In genomic region chr7:159061674-159062212, GRCh38 we compare ENCODE assay signal across 23 cellular contexts.
DNase-seq lines count a peak whose midpoint lies in the region; ATAC-seq, FAIRE-seq and TF ChIP-seq lines count a peak whose summit lies in the region.
"Had no signal": no experiment of that assay in that cellular context is flagged by ENCODE, and none has a peak within 500 bp of the region (broad histone marks: within the 10 kb centered on the region; RNA-seq: fewer than 3 reads in every experiment).

No MANE protein-coding gene starts in this region.

- no peak overlapping the region for H3K27ac ChIP-seq in H1 (ENCODE audit: low read depth, low read length)
- no peak overlapping the region for H3K27ac ChIP-seq in upper lobe of right lung
- H3K27ac ChIP-seq in stomach: no peak overlapping the region
- H3K27ac ChIP-seq: heart left ventricle had no signal

- H4K5ac ChIP-seq in H1 (ENCODE audit: insufficient read length, low read depth, low read length): no peak overlapping the region

- H4K91ac ChIP-seq in H1 (replicated peaks; ENCODE audit: insufficient read length, low read length): no peak overlapping the region

- H3K27ac Mint-ChIP-seq in mesothelial cell of epicardium (peak overlapping the region; percentile 34), MCF 10A (ENCODE audit: low read depth, unreplicated experiment) (no peak overlapping the region)
- H3K27ac Mint-ChIP-seq: activated CD8-positive, alpha-beta T cell treated with anti-CD3 and anti-CD28 coated beads for 36 hours; natural killer cell treated with Interleukin-12 subunit alpha and Interleukin-12 subunit beta and Interleukin-15 and Interleukin-18, amount 100 ng/mL, for 72 hours; T-cell had no signal

- TF ChIP-seq EP300 in H1 (IDR thresholded peaks at IDR 0.05; ENCODE audit: borderline replicate concordance in 1 of 2, low read depth in 2 of 2, low read length in 2 of 2) (no peak), stomach (IDR thresholded peaks at IDR 0.05) (no peak)

- H3K4me1 ChIP-seq in H1 (replicated peaks in 1 of 4; ENCODE audit: control insufficient read depth in 3 of 4, insufficient read depth in 4 of 4, low read length in 3 of 4) (peaks cover 0 to 4% (median 2%) of the 10 kb centered on the region in 4 experiments; a peak in 1 of 7 replicates), upper lobe of right lung (no peaks in the 10 kb centered on the region), stomach (peaks cover 0 to 4% (median under 1%) of the 10 kb centered on the region in 4 donors)

- H2BK120ac ChIP-seq in H1 (replicated peaks; ENCODE audit: low read depth, low read length): no peak overlapping the region

- H3K79me2 ChIP-seq in H1 (ENCODE audit: control insufficient read depth in 1 of 2, insufficient read depth in 2 of 2, low read length in 2 of 2): no peaks in the 10 kb centered on the region

- TF ChIP-seq RAD21 in H1 (IDR thresholded peaks at IDR 0.05 in 1 of 2, conservative IDR thresholded peaks at IDR 0.05 in 1 of 2; ENCODE audit: low read depth in 2 of 2, low read length in 2 of 2): no peak

- no peak overlapping the region for H2BK15ac ChIP-seq in H1 (ENCODE audit: low read length)

- H3K4me2 ChIP-seq in H1 (ENCODE audit: insufficient read depth in 1 of 2, low read depth in 2 of 2, low read length in 2 of 2): peak overlapping the region; percentile 52 to 56

- peak overlapping the region in 3 of 4 experiments; percentile 8 to 46 (median 23); a peak in 5 of 8 replicates for H3K4me3 ChIP-seq in H1 (ENCODE audit: extremely low read depth in 1 of 4, insufficient read depth in 2 of 4, low read depth in 3 of 4, low read length in 4 of 4)
- no peak overlapping the region for H3K4me3 ChIP-seq in upper lobe of right lung
- H3K4me3 ChIP-seq in stomach: no peak overlapping the region

- H3K9me3 ChIP-seq in H1 (ENCODE audit: insufficient read depth in 2 of 2, low read depth in 1 of 2, low read length in 1 of 2): peaks cover 0 to 3% of the 10 kb centered on the region in 2 experiments; a peak in 1 of 4 replicates
- H3K9me3 ChIP-seq in upper lobe of right lung: no peaks in the 10 kb centered on the region
- H3K9me3 ChIP-seq in stomach: peaks cover 0 to 7% (median 2%) of the 10 kb centered on the region in 4 donors
- H3K9me3 ChIP-seq: heart left ventricle had no signal

- no peak for TF ChIP-seq POLR2A in H1 (IDR thresholded peaks at IDR 0.05; ENCODE audit: control extremely low read depth in 1 of 2, low read depth in 2 of 2, low read length in 2 of 2)
- no peak for TF ChIP-seq POLR2A in stomach (IDR thresholded peaks at IDR 0.05)

- POLR2A ChIA-PET in H1 (lab: Charles Lee; ENCODE audit: partially characterized antibody): interaction anchor here (0.7 to 1.8 kb wide), 2 partner anchors 16 to 32 kb away, joined by 3 to 7 read pairs; no protein-coding TSS in a partner anchor
- POLR2A ChIA-PET in MCF 10A (lab: Yijun Ruan, JAX): interaction anchor here (0.6 to 1.1 kb wide), 2 partner anchors 9 to 11 kb away, joined by 3 to 5 read pairs; no protein-coding TSS in a partner anchor

- BruUV-seq in MCF 10A (replicated peaks; lab: Mats Ljungman, UMichigan): no TSS peak

- peaks cover 11% of the 10 kb centered on the region for H3K27me3 Mint-ChIP-seq in mesothelial cell of epicardium (ENCODE audit: low read depth)
- no peaks in the 10 kb centered on the region for H3K27me3 Mint-ChIP-seq in MCF 10A (ENCODE audit: insufficient read depth, unreplicated experiment)
- H3K27me3 Mint-ChIP-seq: natural killer cell treated with Interleukin-12 subunit alpha and Interleukin-12 subunit beta and Interleukin-15 and Interleukin-18, amount 100 ng/mL, for 72 hours; T-cell had no signal

- H2AK5ac ChIP-seq in H1 (ENCODE audit: low read depth, low read length): no peak overlapping the region

- H3K79me1 ChIP-seq in H1 (ENCODE audit: low read depth, low read length): no peaks in the 10 kb centered on the region

- H3K23ac ChIP-seq in H1 (ENCODE audit: insufficient read length): no peak overlapping the region

- TF ChIP-seq CTCF in H1 (IDR thresholded peaks at IDR 0.05; ENCODE audit: control extremely low read depth in 1 of 3, insufficient read depth in 1 of 3, low read depth in 1 of 3, low read length in 3 of 3): no peak
- TF ChIP-seq CTCF in mesothelial cell of epicardium (IDR thresholded peaks at IDR 0.05; ENCODE audit: unreplicated experiment): no peak
- no peak for TF ChIP-seq CTCF in upper lobe of right lung (IDR thresholded peaks at IDR 0.05)
- no peak for TF ChIP-seq CTCF in MCF 10A (IDR thresholded peaks at IDR 0.05; ENCODE audit: unreplicated experiment)
- TF ChIP-seq CTCF in stomach (IDR thresholded peaks at IDR 0.05): no peak

- H3K9me3 Mint-ChIP-seq in mesothelial cell of epicardium (no peaks in the 10 kb centered on the region), MCF 10A (ENCODE audit: unreplicated experiment) (no peaks in the 10 kb centered on the region)
- H3K9me3 Mint-ChIP-seq: activated CD8-positive, alpha-beta T cell treated with anti-CD3 and anti-CD28 coated beads for 36 hours; natural killer cell treated with Interleukin-12 subunit alpha and Interleukin-12 subunit beta and Interleukin-15 and Interleukin-18, amount 100 ng/mL, for 72 hours; T-cell had no signal

- H4K20me1 ChIP-seq in H1 (replicated peaks in 1 of 2; ENCODE audit: control insufficient read depth in 1 of 2, insufficient read depth in 2 of 2, low read length in 2 of 2): no peaks in the 10 kb centered on the region

- no peak overlapping the region for H3K4ac ChIP-seq in H1 (replicated peaks; ENCODE audit: insufficient read length, low read depth, low read length)

- H3K36me3 Mint-ChIP-seq in mesothelial cell of epicardium (no peaks in the 10 kb centered on the region), MCF 10A (ENCODE audit: insufficient read depth, unreplicated experiment) (no peaks in the 10 kb centered on the region)
- H3K36me3 Mint-ChIP-seq: natural killer cell treated with Interleukin-12 subunit alpha and Interleukin-12 subunit beta and Interleukin-15 and Interleukin-18, amount 100 ng/mL, for 72 hours; T-cell had no signal

- no peak overlapping the region for H2BK12ac ChIP-seq in H1 (ENCODE audit: low read depth, low read length)

- H3K9ac ChIP-seq in H1 (replicated peaks in 1 of 4; ENCODE audit: extremely low read depth in 1 of 4, low read depth in 3 of 4, low read length in 3 of 4): no peak overlapping the region

- H3K14ac ChIP-seq in H1 (ENCODE audit: insufficient read length): no peak overlapping the region

- H3K27me3 ChIP-seq in H1 (replicated peaks in 1 of 4; ENCODE audit: control insufficient read depth in 3 of 4, extremely low read depth in 1 of 4, insufficient read depth in 3 of 4, low read length in 3 of 4): peaks cover 0 to 4% (median 0%) of the 10 kb centered on the region in 4 experiments; a peak in 1 of 7 replicates
- peaks cover 16% of the 10 kb centered on the region for H3K27me3 ChIP-seq in upper lobe of right lung
- H3K27me3 ChIP-seq in stomach: peaks cover 0 to 8% (median 6%) of the 10 kb centered on the region in 3 donors
- H3K27me3 ChIP-seq: heart left ventricle had no signal

- H3K18ac ChIP-seq in H1 (ENCODE audit: extremely low read depth, low read length): no peak overlapping the region

- no peak overlapping the region for H2BK20ac ChIP-seq in H1 (ENCODE audit: low read length)

- H2AFZ ChIP-seq in H1 (ENCODE audit: low read length): no peak overlapping the region

- 28% methylated on average over 42 of the region's 44 CpGs; no CpG with 5 or more reads in 1 of the 2 experiments for WGBS in H1 (ENCODE audit: extremely low coverage in 1 of 2, insufficient coverage in 1 of 2, insufficient read length in 1 of 2, insufficient replicate concordance in 2 of 2, low coverage in 1 of 2, low lambda C conversion rate in 2 of 2, missing lambda C conversion rate in 1 of 2), 2 experiments
- WGBS in stomach, 5 donors: 41 to 64% (median 52%) methylated on average over 34 to 44 of the region's 44 CpGs

- H3K4me1 Mint-ChIP-seq in mesothelial cell of epicardium (peaks cover 3% of the 10 kb centered on the region), MCF 10A (ENCODE audit: insufficient read depth, unreplicated experiment) (no peaks in the 10 kb centered on the region)
- H3K4me1 Mint-ChIP-seq: T-cell had no signal

- H2BK5ac ChIP-seq in H1 (ENCODE audit: low read depth, low read length): no peak overlapping the region

- peaks cover 14% of the 10 kb centered on the region; the same call in 1 of the 2 replicates for H3K23me2 ChIP-seq in H1 (ENCODE audit: low read depth, low read length)

- intact Hi-C loops in upper lobe of right lung (cut with DNase I): no loop called here
- intact Hi-C loops in MCF 10A (cut with micrococcal nuclease): no loop called here
- intact Hi-C loops in stomach (cut with DNase I; ENCODE audit: low total_unique reads): no loop called here

- H3K36me3 ChIP-seq in H1 (ENCODE audit: control insufficient read depth in 2 of 4, insufficient read depth in 4 of 4, low read length in 3 of 4) (no peaks in the 10 kb centered on the region), upper lobe of right lung (no peaks in the 10 kb centered on the region), stomach (peaks cover 0 to 5% (median 0%) of the 10 kb centered on the region in 4 donors)

- peak overlapping the region; percentile 75; the same call in 1 of the 2 replicates for H4K8ac ChIP-seq in H1 (ENCODE audit: extremely low read depth, insufficient read depth, low read length)

- ATAC-seq in upper lobe of right lung: no peak
- ATAC-seq: activated CD8-positive, alpha-beta T cell treated with anti-CD3 and anti-CD28 coated beads for 36 hours; heart left ventricle; natural killer cell treated with Interleukin-12 subunit alpha and Interleukin-12 subunit beta and Interleukin-15 and Interleukin-18, amount 100 ng/mL, for 72 hours; T-cell had no signal

- no peak for FAIRE-seq in H1 (lab: Jason Lieb, UNC)
- FAIRE-seq: astrocyte, D721Med, GM12892, kidney had no signal

- no peak overlapping the region for H3K56ac ChIP-seq in H1 (replicated peaks; ENCODE audit: insufficient read length, low read depth, low read length)

- CTCF ChIA-PET in H1 (lab: Charles Lee; ENCODE audit: partially characterized antibody) (interaction anchor here (0.6 to 1.4 kb wide), 2 partner anchors 61 to 708 kb away, joined by 3 read pairs; no protein-coding TSS in a partner anchor), MCF 10A (lab: Yijun Ruan, JAX) (no interaction called here)

- DNase-seq in activated CD8-positive, alpha-beta memory T cell treated with anti-CD3 and anti-CD28 coated beads, Interleukin-2, amount 50 U/mL, for 48 hours: peak; percentile 40
- no peak for DNase-seq in activated CD8-positive, alpha-beta memory T cell treated with anti-CD3 and anti-CD28 coated beads for 24 hours
- DNase-seq in H1 (ENCODE audit: low read depth in 1 of 2, low spot score in 2 of 2) (peak; percentile 25 to 85), mesothelial cell of epicardium (ENCODE audit: low spot score in 2 of 2, unreplicated experiment in 2 of 2) (peak in 1 of 2 experiments; percentile 78), upper lobe of right lung (peak; percentile 56), germinal center (ENCODE audit: low spot score) (no peak), MCF 10A (ENCODE audit: unreplicated experiment) (no peak), stomach (no peak)
- DNase-seq: activated CD8-positive, alpha-beta T cell treated with anti-CD3 and anti-CD28 coated beads for 36 hours; activated naive CD4-positive, alpha-beta T cell treated with anti-CD3 and anti-CD28 coated beads, Interleukin-2, amount 50 U/mL, for 16 hours; activated T-cell treated with anti-CD3 and anti-CD28 coated beads, Interleukin-2, amount 50 U/mL, for 48 hours; C1 segment of cervical spinal cord; heart left ventricle; kidney; NCI-H1092; NCI-H2107; Right ventricle myocardium superior; stimulated activated CD4-positive, alpha-beta T cell treated with anti-CD3 and anti-CD28 coated beads, Interleukin-4, amount 100 ng/mL, for 4 hours; T-cell had no signal

- H3K4me3 Mint-ChIP-seq in mesothelial cell of epicardium (peak overlapping the region; percentile 34), MCF 10A (ENCODE audit: unreplicated experiment) (no peak overlapping the region)
- H3K4me3 Mint-ChIP-seq: activated CD8-positive, alpha-beta T cell treated with anti-CD3 and anti-CD28 coated beads for 36 hours; natural killer cell treated with Interleukin-12 subunit alpha and Interleukin-12 subunit beta and Interleukin-15 and Interleukin-18, amount 100 ng/mL, for 72 hours; T-cell had no signal

Comparison
In these comparisons a context has a peak if more than half of its experiments do, and no peak if none do; other contexts are left out.
1. DNase-seq: peak in activated CD8-positive, alpha-beta memory T cell treated with anti-CD3 and anti-CD28 coated beads, Interleukin-2, amount 50 U/mL, for 48 hours (single experiment), H1 (2 of 2) and upper lobe of right lung (single experiment); none in activated CD8-positive, alpha-beta memory T cell treated with anti-CD3 and anti-CD28 coated beads for 24 hours (single experiment), germinal center (single experiment), MCF 10A (single experiment) and stomach (single experiment).
2. H3K4me3 ChIP-seq: peak in H1 (3 of 4); none in upper lobe of right lung (single experiment) and stomach (0 of 4).